In the genomic region with DNA sequence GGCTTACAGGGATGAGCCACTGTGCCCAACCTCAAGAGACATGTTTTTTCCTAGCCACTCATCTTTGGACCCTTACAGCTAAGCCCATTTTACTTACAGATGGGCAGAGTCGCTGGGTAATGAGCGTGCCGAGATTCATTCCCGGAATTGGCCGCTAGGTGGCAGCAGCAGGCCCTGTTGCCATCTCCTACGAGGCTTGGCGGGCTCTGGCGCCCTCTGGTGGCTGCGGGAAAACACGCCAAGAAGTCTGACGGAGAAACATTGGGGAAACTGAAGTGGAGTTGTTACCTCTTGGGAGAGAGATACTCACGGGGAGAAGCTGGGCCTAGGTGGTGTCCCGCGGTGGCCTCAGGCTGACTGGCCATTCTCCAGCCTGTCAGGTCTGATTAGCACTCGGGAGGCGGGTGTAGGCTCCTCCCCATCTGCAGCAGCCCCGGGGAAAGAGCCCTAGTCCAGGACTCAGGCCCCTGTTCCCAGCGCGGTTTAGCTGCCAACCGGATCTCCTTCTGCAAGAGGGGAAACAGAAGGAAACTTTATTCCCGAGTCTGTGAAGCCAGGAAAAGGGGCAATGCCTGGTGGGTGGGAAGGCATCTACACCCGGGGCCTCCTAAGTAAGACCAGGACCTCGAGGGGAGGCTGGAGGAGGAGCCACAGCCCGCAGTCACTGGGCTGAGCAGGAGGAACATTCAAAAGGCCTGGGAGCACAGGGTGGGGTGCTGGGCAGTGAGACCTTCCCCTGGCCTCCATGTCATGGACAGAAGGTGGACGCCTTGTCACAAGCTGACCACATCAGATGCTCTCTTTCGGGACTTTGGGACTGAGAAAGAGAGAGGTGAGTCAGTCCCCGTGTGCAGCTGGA, we compare ENCODE assay signal across 1 cellular context.
TF ChIP-seq lines count a peak whose summit lies in the region.

No MANE protein-coding gene starts in this region.

TF ChIP-seq in HepG2, 621 proteins besides CTCF, POLR2A, EP300 and RAD21 (continued from another document and continues in another):
- TF ChIP-seq, protein P1, sequence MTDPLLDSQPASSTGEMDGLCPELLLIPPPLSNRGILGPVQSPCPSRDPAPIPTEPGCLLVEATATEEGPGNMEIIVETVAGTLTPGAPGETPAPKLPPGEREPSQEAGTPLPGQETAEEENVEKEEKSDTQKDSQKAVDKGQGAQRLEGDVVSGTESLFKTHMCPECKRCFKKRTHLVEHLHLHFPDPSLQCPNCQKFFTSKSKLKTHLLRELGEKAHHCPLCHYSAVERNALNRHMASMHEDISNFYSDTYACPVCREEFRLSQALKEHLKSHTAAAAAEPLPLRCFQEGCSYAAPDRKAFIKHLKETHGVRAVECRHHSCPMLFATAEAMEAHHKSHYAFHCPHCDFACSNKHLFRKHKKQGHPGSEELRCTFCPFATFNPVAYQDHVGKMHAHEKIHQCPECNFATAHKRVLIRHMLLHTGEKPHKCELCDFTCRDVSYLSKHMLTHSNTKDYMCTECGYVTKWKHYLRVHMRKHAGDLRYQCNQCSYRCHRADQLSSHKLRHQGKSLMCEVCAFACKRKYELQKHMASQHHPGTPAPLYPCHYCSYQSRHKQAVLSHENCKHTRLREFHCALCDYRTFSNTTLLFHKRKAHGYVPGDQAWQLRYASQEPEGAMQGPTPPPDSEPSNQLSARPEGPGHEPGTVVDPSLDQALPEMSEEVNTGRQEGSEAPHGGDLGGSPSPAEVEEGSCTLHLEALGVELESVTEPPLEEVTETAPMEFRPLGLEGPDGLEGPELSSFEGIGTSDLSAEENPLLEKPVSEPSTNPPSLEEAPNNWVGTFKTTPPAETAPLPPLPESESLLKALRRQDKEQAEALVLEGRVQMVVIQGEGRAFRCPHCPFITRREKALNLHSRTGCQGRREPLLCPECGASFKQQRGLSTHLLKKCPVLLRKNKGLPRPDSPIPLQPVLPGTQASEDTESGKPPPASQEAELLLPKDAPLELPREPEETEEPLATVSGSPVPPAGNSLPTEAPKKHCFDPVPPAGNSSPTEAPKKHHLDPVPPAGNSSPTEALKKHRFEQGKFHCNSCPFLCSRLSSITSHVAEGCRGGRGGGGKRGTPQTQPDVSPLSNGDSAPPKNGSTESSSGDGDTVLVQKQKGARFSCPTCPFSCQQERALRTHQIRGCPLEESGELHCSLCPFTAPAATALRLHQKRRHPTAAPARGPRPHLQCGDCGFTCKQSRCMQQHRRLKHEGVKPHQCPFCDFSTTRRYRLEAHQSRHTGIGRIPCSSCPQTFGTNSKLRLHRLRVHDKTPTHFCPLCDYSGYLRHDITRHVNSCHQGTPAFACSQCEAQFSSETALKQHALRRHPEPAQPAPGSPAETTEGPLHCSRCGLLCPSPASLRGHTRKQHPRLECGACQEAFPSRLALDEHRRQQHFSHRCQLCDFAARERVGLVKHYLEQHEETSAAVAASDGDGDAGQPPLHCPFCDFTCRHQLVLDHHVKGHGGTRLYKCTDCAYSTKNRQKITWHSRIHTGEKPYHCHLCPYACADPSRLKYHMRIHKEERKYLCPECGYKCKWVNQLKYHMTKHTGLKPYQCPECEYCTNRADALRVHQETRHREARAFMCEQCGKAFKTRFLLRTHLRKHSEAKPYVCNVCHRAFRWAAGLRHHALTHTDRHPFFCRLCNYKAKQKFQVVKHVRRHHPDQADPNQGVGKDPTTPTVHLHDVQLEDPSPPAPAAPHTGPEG (CRISPR knock-in tag; IDR thresholded peaks at IDR 0.05), result peak; percentile 74; the same call in 1 of the 2 replicates
- peak; percentile 77; the same call in 1 of the 2 replicates for TF ChIP-seq HNF1B (CRISPR knock-in tag; IDR thresholded peaks at IDR 0.05)
- TF ChIP-seq, protein P2, sequence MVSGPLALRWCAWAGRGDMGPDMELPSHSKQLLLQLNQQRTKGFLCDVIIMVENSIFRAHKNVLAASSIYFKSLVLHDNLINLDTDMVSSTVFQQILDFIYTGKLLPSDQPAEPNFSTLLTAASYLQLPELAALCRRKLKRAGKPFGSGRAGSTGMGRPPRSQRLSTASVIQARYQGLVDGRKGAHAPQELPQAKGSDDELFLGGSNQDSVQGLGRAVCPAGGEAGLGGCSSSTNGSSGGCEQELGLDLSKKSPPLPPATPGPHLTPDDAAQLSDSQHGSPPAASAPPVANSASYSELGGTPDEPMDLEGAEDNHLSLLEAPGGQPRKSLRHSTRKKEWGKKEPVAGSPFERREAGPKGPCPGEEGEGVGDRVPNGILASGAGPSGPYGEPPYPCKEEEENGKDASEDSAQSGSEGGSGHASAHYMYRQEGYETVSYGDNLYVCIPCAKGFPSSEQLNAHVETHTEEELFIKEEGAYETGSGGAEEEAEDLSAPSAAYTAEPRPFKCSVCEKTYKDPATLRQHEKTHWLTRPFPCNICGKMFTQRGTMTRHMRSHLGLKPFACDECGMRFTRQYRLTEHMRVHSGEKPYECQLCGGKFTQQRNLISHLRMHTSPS (CRISPR knock-in tag; IDR thresholded peaks at IDR 0.05; ENCODE audit: low read depth), result peak; percentile 71; the same call in 1 of the 2 replicates
- no peak for TF ChIP-seq FIP1L1 (IDR thresholded peaks at IDR 0.05; ENCODE audit: borderline replicate concordance, insufficient read depth, low read depth, low read length)
- TF ChIP-seq PATZ1 (CRISPR knock-in tag; IDR thresholded peaks at IDR 0.05), result peak; percentile 34; the same call in 1 of the 2 replicates
- 0 out of 2 replicates have a peak, but pooled peaks have one; percentile 42 for TF ChIP-seq HIVEP1 (CRISPR knock-in tag; IDR thresholded peaks at IDR 0.05)
- peak; percentile 98 for TF ChIP-seq XRCC5 (optimal IDR thresholded peaks at IDR 0.05; ENCODE audit: low read length)
- TF ChIP-seq ZSCAN31 (CRISPR knock-in tag; IDR thresholded peaks at IDR 0.05; ENCODE audit: low read depth), result 0 out of 2 replicates have a peak, but pooled peaks have one; percentile 25
- TF ChIP-seq TARDBP (CRISPR knock-in tag; IDR thresholded peaks at IDR 0.05), result peak; percentile 58
- TF ChIP-seq HNF4A (CRISPR knock-in tag; IDR thresholded peaks at IDR 0.05), result peak; percentile 85
- 0 out of 2 replicates have a peak, but pooled peaks have one; percentile 42 for TF ChIP-seq ZHX1 (CRISPR knock-in tag; IDR thresholded peaks at IDR 0.05; ENCODE audit: low read depth)
- TF ChIP-seq FOXP4 (CRISPR knock-in tag; IDR thresholded peaks at IDR 0.05), result 0 out of 2 replicates have a peak, but pooled peaks have one; percentile 28
- TF ChIP-seq KLF6 (CRISPR knock-in tag; IDR thresholded peaks at IDR 0.05), result no peak
- peak; percentile 77 for TF ChIP-seq ADNP (CRISPR knock-in tag; IDR thresholded peaks at IDR 0.05)
- no peak for TF ChIP-seq SP1 (IDR thresholded peaks at IDR 0.05)
- TF ChIP-seq SP1 (CRISPR knock-in tag; IDR thresholded peaks at IDR 0.05), result peak; percentile 47; the same call in 1 of the 2 replicates
- peak; percentile 57 for TF ChIP-seq CEBPG (CRISPR knock-in tag; IDR thresholded peaks at IDR 0.05)
- TF ChIP-seq ZBTB7B (CRISPR knock-in tag; IDR thresholded peaks at IDR 0.05), result peak; percentile 65; the same call in 1 of the 2 replicates
- TF ChIP-seq ATF3 (CRISPR knock-in tag; IDR thresholded peaks at IDR 0.05), result no peak
- peak; percentile 12 for TF ChIP-seq ZFP36 (IDR thresholded peaks at IDR 0.05; ENCODE audit: borderline replicate concordance, low read depth, low read length, partially characterized antibody)
- peak; percentile 97 for TF ChIP-seq ZMYM3 (CRISPR knock-in tag; IDR thresholded peaks at IDR 0.05)
- TF ChIP-seq ZSCAN25 (CRISPR knock-in tag; IDR thresholded peaks at IDR 0.05), result peak; percentile 47; the same call in 1 of the 2 replicates
- peak; percentile 98 for TF ChIP-seq ZNF629 (CRISPR knock-in tag; conservative IDR thresholded peaks at IDR 0.05)
- TF ChIP-seq XBP1 (CRISPR knock-in tag; IDR thresholded peaks at IDR 0.05), result no peak
- TF ChIP-seq PPARG (CRISPR knock-in tag; conservative IDR thresholded peaks at IDR 0.05), result peak; percentile 66; the same call in 1 of the 2 replicates
- peak; percentile 78; the same call in 1 of the 2 replicates for TF ChIP-seq ZNF350 (CRISPR knock-in tag; IDR thresholded peaks at IDR 0.05; ENCODE audit: borderline replicate concordance, low read depth)
- TF ChIP-seq TSC22D2 (CRISPR knock-in tag; IDR thresholded peaks at IDR 0.05; ENCODE audit: borderline replicate concordance), result peak; percentile 57; the same call in 1 of the 2 replicates
- TF ChIP-seq GLI4 (CRISPR knock-in tag; IDR thresholded peaks at IDR 0.05; ENCODE audit: borderline replicate concordance), result no peak
- no peak for TF ChIP-seq ZMAT5 (CRISPR knock-in tag; IDR thresholded peaks at IDR 0.05; ENCODE audit: borderline replicate concordance, low read depth)
- no peak for TF ChIP-seq LRRFIP1 (CRISPR knock-in tag; conservative IDR thresholded peaks at IDR 0.05)
- TF ChIP-seq HNRNPLL (IDR thresholded peaks at IDR 0.05; ENCODE audit: low read depth, low read length, poor library complexity, severe bottlenecking), result peak; percentile 37
- TF ChIP-seq YY1 (IDR thresholded peaks at IDR 0.05; ENCODE audit: insufficient read depth, insufficient replicate concordance, low read depth, low read length), result peak; percentile 79
- TF ChIP-seq ZNF792 (CRISPR knock-in tag; IDR thresholded peaks at IDR 0.05), result peak; percentile 77; the same call in 1 of the 2 replicates
